ENCODE assay signal across 8 cellular contexts in the genomic region with DNA sequence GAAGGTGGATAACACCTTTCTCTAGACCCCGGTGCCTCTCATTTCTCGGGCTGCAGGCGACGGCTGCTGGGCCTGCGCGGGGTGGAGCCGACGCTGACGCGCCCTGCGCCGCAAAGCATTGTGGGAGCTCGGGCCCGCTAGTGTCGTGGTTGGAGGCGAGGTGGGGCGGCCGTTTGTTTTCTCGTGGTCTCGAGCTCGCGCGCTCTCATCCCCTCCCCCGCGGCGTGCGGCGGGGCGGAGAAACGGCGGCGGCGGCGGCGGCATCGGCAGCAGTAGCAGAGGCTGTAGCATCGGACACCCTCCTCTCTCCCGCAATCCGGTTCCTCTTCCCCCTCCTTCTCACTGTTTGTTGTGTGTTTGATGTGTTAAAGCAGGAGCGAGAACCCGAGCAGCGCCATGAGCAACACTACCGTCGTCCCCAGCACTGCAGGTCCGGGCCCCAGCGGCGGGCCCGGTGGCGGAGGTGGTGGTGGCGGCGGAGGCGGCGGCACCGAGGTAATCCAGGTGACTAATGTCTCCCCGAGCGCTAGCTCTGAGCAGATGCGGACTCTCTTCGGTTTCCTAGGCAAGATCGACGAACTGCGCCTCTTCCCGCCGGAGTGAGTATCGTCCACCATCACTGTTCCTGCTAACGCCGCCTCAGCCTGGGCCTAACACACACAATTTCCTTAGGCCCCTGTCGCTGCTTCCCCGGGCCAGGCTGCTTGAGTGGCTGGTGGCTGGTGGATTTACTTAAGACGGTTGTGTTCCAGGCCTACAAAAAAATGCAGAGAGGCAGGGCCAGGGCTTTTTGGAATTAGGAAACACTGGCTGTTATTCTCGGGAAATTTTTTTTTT. TPM values are rescaled to one million over a fixed set of nuclear protein-coding genes. Genes with fewer than 3 reads are reported as not detected.
A peak's percentile ranks its signal among the peaks of the same experiment; 100 is the strongest.
DNase-seq lines count a peak whose midpoint lies in the region; ATAC-seq and TF ChIP-seq lines count a peak whose summit lies in the region.

A gene with protein sequence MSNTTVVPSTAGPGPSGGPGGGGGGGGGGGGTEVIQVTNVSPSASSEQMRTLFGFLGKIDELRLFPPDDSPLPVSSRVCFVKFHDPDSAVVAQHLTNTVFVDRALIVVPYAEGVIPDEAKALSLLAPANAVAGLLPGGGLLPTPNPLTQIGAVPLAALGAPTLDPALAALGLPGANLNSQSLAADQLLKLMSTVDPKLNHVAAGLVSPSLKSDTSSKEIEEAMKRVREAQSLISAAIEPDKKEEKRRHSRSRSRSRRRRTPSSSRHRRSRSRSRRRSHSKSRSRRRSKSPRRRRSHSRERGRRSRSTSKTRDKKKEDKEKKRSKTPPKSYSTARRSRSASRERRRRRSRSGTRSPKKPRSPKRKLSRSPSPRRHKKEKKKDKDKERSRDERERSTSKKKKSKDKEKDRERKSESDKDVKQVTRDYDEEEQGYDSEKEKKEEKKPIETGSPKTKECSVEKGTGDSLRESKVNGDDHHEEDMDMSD (plus strand): TSS at position 140 of the 837 bp plus-strand sequence. CDS start 257 bp downstream, at position 397.

- H3K36me3 ChIP-seq in DND-41 (ENCODE audit: insufficient read depth, low read length) (peaks cover 46% of the 10 kb centered on the region), KOPT-K1 (ENCODE audit: insufficient read depth, low read length) (peaks cover 49% of the 10 kb centered on the region)
- H3K36me3 ChIP-seq in naive thymus-derived CD4-positive, alpha-beta T cell (ENCODE audit: control insufficient read depth in 2 of 3, insufficient read depth in 3 of 3, low read length in 3 of 3) = peaks cover 0 to 9% (median 0%) of the 10 kb centered on the region in 3 experiments

- H3K27ac ChIP-seq in DND-41 (ENCODE audit: low read length) (peak within 1 kb of the TSS; percentile 96), KOPT-K1 (ENCODE audit: low read depth, low read length, poor library complexity, severe bottlenecking) (peak within 1 kb of the TSS; percentile 97)
- H3K27ac ChIP-seq in naive thymus-derived CD4-positive, alpha-beta T cell (ENCODE audit: low read depth, low read length) = peak within 1 kb of the TSS; percentile 95

- no peaks in the 10 kb centered on the region for H3K9me3 ChIP-seq in DND-41 (ENCODE audit: insufficient read depth, low read length, severe bottlenecking)
- H3K9me3 ChIP-seq in KOPT-K1 (ENCODE audit: insufficient read depth, low read length, poor library complexity, severe bottlenecking) = no peaks in the 10 kb centered on the region
- no peaks in the 10 kb centered on the region for H3K9me3 ChIP-seq in naive thymus-derived CD4-positive, alpha-beta T cell (ENCODE audit: control insufficient read depth in 2 of 3, low read length in 3 of 3)

- ATAC-seq in DND-41 (ENCODE audit: insufficient read depth, low read depth) (peak; percentile 93), GM21786 (IDR thresholded peaks at IDR 0.05; ENCODE audit: unreplicated experiment) (peak; percentile 92)
- peak; percentile 98 for ATAC-seq in naive thymus-derived CD4-positive, alpha-beta T cell
- peak; percentile 95 to 98 for ATAC-seq in stimulated activated naive B cell treated with anti-CD40 and anti-IgM and Interleukin-4, amounts not matched to agents 10 μg/mL and 1 μg/mL and 100 μg/mL, for 72 hours (replicated peaks)

- H3K27me3 Mint-ChIP-seq in activated T-helper 1 cell treated with anti-CD3 and anti-CD28 coated beads, Interleukin-12 subunit alpha, Interleukin-12 subunit beta, Interleukin-2, Interleukin-4 antibody, amounts not matched to agents 30 ng/mL and 10 ng/mL and 1 ng/mL, durations not matched to agents 14 hours and 24 hours and 36 hours (ENCODE audit: insufficient read depth) = no peaks in the 10 kb centered on the region
- peaks cover 0 to 2% (median 0%) of the 10 kb centered on the region in 5 donors for H3K27me3 Mint-ChIP-seq in naive thymus-derived CD4-positive, alpha-beta T cell
- H3K27me3 Mint-ChIP-seq in stimulated activated naive B cell treated with anti-CD40 and anti-IgM and Interleukin-4, amounts not matched to agents 10 μg/mL and 1 μg/mL and 100 μg/mL, for 72 hours = no peaks in the 10 kb centered on the region

- H3K4me2 ChIP-seq in DND-41 (ENCODE audit: insufficient read depth, low read length) = peak within 1 kb of the TSS; percentile 81

- H4K20me1 ChIP-seq in DND-41 (ENCODE audit: insufficient read depth, low read length) = peaks cover 42% of the 10 kb centered on the region

- H3K4me1 ChIP-seq in DND-41 (ENCODE audit: insufficient read depth, low read length) = peaks cover 46% of the 10 kb centered on the region
- peaks cover 22 to 32% of the 10 kb centered on the region in 2 donors for H3K4me1 ChIP-seq in naive thymus-derived CD4-positive, alpha-beta T cell (ENCODE audit: control insufficient read depth in 2 of 2, insufficient read depth in 2 of 2, low read length in 2 of 2)

- peak within 1 kb of the TSS; percentile 85 to 87 for H3K4me3 ChIP-seq in DND-41 (ENCODE audit: low read depth in 1 of 2, low read length in 2 of 2)
- H3K4me3 ChIP-seq in naive thymus-derived CD4-positive, alpha-beta T cell (ENCODE audit: low read length) = peak within 1 kb of the TSS; percentile 85

- H2AFZ ChIP-seq in DND-41 (ENCODE audit: low read depth, low read length) = peak within 1 kb of the TSS; percentile 89

- H3K27ac Mint-ChIP-seq in activated T-helper 1 cell treated with anti-CD3 and anti-CD28 coated beads, Interleukin-12 subunit alpha, Interleukin-12 subunit beta, Interleukin-2, Interleukin-4 antibody, amounts not matched to agents 30 ng/mL and 10 ng/mL and 1 ng/mL, durations not matched to agents 14 hours and 24 hours and 36 hours = peak within 1 kb of the TSS; percentile 99
- peak within 1 kb of the TSS; percentile 92 to 99 (median 96) for H3K27ac Mint-ChIP-seq in naive thymus-derived CD4-positive, alpha-beta T cell
- peak within 1 kb of the TSS; percentile 98 for H3K27ac Mint-ChIP-seq in stimulated activated naive B cell treated with anti-CD40 and anti-IgM and Interleukin-4, amounts not matched to agents 10 μg/mL and 1 μg/mL and 100 μg/mL, for 72 hours

- POLR2A ChIA-PET in naive thymus-derived CD4-positive, alpha-beta T cell (lab: Charles Lee) = interaction anchor here (0.6 to 6.6 kb wide), 11 partner anchors 9 to 859 kb away, joined by 3 to 108 read pairs (median 5); partner anchors contain the start of genes ANKRD13C, CTH, LRRC40 and ZRANB2

- peak within 1 kb of the TSS; percentile 93 for H3K9ac ChIP-seq in DND-41 (ENCODE audit: low read depth, low read length)

- H3K4me3 Mint-ChIP-seq in activated T-helper 1 cell treated with anti-CD3 and anti-CD28 coated beads, Interleukin-12 subunit alpha, Interleukin-12 subunit beta, Interleukin-2, Interleukin-4 antibody, amounts not matched to agents 30 ng/mL and 10 ng/mL and 1 ng/mL, durations not matched to agents 14 hours and 24 hours and 36 hours = peak within 1 kb of the TSS; percentile 93
- peak within 1 kb of the TSS; percentile 86 to 95 (median 91) for H3K4me3 Mint-ChIP-seq in naive thymus-derived CD4-positive, alpha-beta T cell
- peak within 1 kb of the TSS; percentile 91 to 94 for H3K4me3 Mint-ChIP-seq in stimulated activated naive B cell treated with anti-CD40 and anti-IgM and Interleukin-4, amounts not matched to agents 10 μg/mL and 1 μg/mL and 100 μg/mL, for 72 hours

- peaks cover 32% of the 10 kb centered on the region for H3K36me3 Mint-ChIP-seq in activated T-helper 1 cell treated with anti-CD3 and anti-CD28 coated beads, Interleukin-12 subunit alpha, Interleukin-12 subunit beta, Interleukin-2, Interleukin-4 antibody, amounts not matched to agents 30 ng/mL and 10 ng/mL and 1 ng/mL, durations not matched to agents 14 hours and 24 hours and 36 hours (ENCODE audit: low read depth)
- H3K36me3 Mint-ChIP-seq in naive thymus-derived CD4-positive, alpha-beta T cell = peaks cover 0 to 19% (median 13%) of the 10 kb centered on the region in 5 donors
- H3K36me3 Mint-ChIP-seq in stimulated activated naive B cell treated with anti-CD40 and anti-IgM and Interleukin-4, amounts not matched to agents 10 μg/mL and 1 μg/mL and 100 μg/mL, for 72 hours = peaks cover 16 to 27% of the 10 kb centered on the region in 2 donors

- CTCF ChIA-PET in naive thymus-derived CD4-positive, alpha-beta T cell (lab: Charles Lee) = interaction anchor here (0.7 to 1.2 kb wide), 2 partner anchors 133 to 860 kb away, joined by 3 to 4 read pairs; partner anchors contain the start of gene ANKRD13C

- H3K4me1 Mint-ChIP-seq in activated T-helper 1 cell treated with anti-CD3 and anti-CD28 coated beads, Interleukin-12 subunit alpha, Interleukin-12 subunit beta, Interleukin-2, Interleukin-4 antibody, amounts not matched to agents 30 ng/mL and 10 ng/mL and 1 ng/mL, durations not matched to agents 14 hours and 24 hours and 36 hours (ENCODE audit: low read depth) = peaks cover 43% of the 10 kb centered on the region
- H3K4me1 Mint-ChIP-seq in naive thymus-derived CD4-positive, alpha-beta T cell = peaks cover 29 to 64% (median 53%) of the 10 kb centered on the region in 7 donors
- H3K4me1 Mint-ChIP-seq in stimulated activated naive B cell treated with anti-CD40 and anti-IgM and Interleukin-4, amounts not matched to agents 10 μg/mL and 1 μg/mL and 100 μg/mL, for 72 hours = peaks cover 16 to 35% of the 10 kb centered on the region in 2 donors

- H3K9me3 Mint-ChIP-seq in activated T-helper 1 cell treated with anti-CD3 and anti-CD28 coated beads, Interleukin-12 subunit alpha, Interleukin-12 subunit beta, Interleukin-2, Interleukin-4 antibody, amounts not matched to agents 30 ng/mL and 10 ng/mL and 1 ng/mL, durations not matched to agents 14 hours and 24 hours and 36 hours = no peaks in the 10 kb centered on the region
- peaks cover 0 to 6% (median 0%) of the 10 kb centered on the region in 11 donors for H3K9me3 Mint-ChIP-seq in naive thymus-derived CD4-positive, alpha-beta T cell
- H3K9me3 Mint-ChIP-seq in stimulated activated naive B cell treated with anti-CD40 and anti-IgM and Interleukin-4, amounts not matched to agents 10 μg/mL and 1 μg/mL and 100 μg/mL, for 72 hours = no peaks in the 10 kb centered on the region

- intact Hi-C loops in activated T-helper 1 cell treated with anti-CD3 and anti-CD28 coated beads, Interleukin-12 subunit alpha, Interleukin-12 subunit beta, Interleukin-2, Interleukin-4 antibody, amounts not matched to agents 30 ng/mL and 10 ng/mL and 1 ng/mL, durations not matched to agents 14 hours and 24 hours and 36 hours (cut with micrococcal nuclease) = loop anchor here (1.0 to 5.0 kb wide), 8 partner anchors 14 to 1724 kb away; partner anchors contain the start of genes ANKRD13C, CTH, DEPDC1 and LRRC40
- intact Hi-C loops in naive thymus-derived CD4-positive, alpha-beta T cell (cut with micrococcal nuclease) = loop anchor here (1.0 kb wide), 5 partner anchors 16 to 860 kb away; partner anchors contain the start of genes ANKRD13C (in 2 of the 2), LRRC40 (in 2 of the 2), ZRANB2 (in 2 of the 2) and CTH (in 1 of the 2)

- DNase-seq in DND-41 (peak; percentile 97), RKO (ENCODE audit: low spot score) (peak; percentile 93), fibroblast of gingiva (ENCODE audit: low read depth) (peak; percentile 94)
- peak; percentile 95 for DNase-seq in activated T-helper 1 cell treated with anti-CD3 and anti-CD28 coated beads, Interleukin-12 subunit alpha, Interleukin-12 subunit beta, Interleukin-2, Interleukin-4 antibody, amounts not matched to agents 30 ng/mL and 10 ng/mL and 1 ng/mL, durations not matched to agents 14 hours and 24 hours and 36 hours (ENCODE audit: low spot score)
- peak; percentile 93 to 98 (median 96) for DNase-seq in naive thymus-derived CD4-positive, alpha-beta T cell
- peak; percentile 94 for DNase-seq in stimulated activated naive B cell treated with anti-CD40 and anti-IgM and Interleukin-4, amounts not matched to agents 10 μg/mL and 1 μg/mL and 100 μg/mL, for 72 hours

- peak; percentile 35 for TF ChIP-seq CTCF in DND-41 (IDR thresholded peaks at IDR 0.05; ENCODE audit: borderline replicate concordance, extremely low read depth, low read length, poor library complexity, severe bottlenecking)

- H3K27me3 ChIP-seq in DND-41 (ENCODE audit: insufficient read depth, low read length, poor library complexity) = no peaks in the 10 kb centered on the region
- no peaks in the 10 kb centered on the region for H3K27me3 ChIP-seq in naive thymus-derived CD4-positive, alpha-beta T cell (ENCODE audit: control insufficient read depth in 2 of 2, insufficient read depth in 2 of 2, low read length in 2 of 2)

- H3K79me2 ChIP-seq in DND-41 (ENCODE audit: insufficient read depth, low read length) = peaks cover 97% of the 10 kb centered on the region

RNA-seq across cellular contexts. Expression of the gene that starts here (rescaled TPM):
- total RNA-seq in activated T-helper 1 cell treated with anti-CD3 and anti-CD28 coated beads, Interleukin-12 subunit alpha, Interleukin-12 subunit beta, Interleukin-2, Interleukin-4 antibody, amounts not matched to agents 30 ng/mL and 10 ng/mL and 1 ng/mL, durations not matched to agents 14 hours and 24 hours and 36 hours = 199 and 202 TPM in 2 replicates
- total RNA-seq in naive thymus-derived CD4-positive, alpha-beta T cell = 100 to 1,000 TPM; 190 to 413 (median 372) TPM
- polyA plus RNA-seq in naive thymus-derived CD4-positive, alpha-beta T cell = 100 to 1,000 TPM in 1 of 2 donors, 10 to 100 TPM in 1; 86.3 to 113 TPM

Comparison
In these comparisons a context has a peak if more than half of its experiments do, and no peak if none do; other contexts are left out.
1. Peak in every context shown above with its lines: DNase-seq, ATAC-seq, H3K4me3 ChIP-seq and H3K27ac ChIP-seq.